13 cellular contexts compared by ENCODE assay signal in genomic region chr15:56759450-56759845, GRCh38. TPM values are rescaled to one million over a fixed set of nuclear protein-coding genes. Genes with fewer than 3 reads are reported as not detected.
DNase-seq lines count a peak whose midpoint lies in the region; FAIRE-seq and TF ChIP-seq lines count a peak whose summit lies in the region.
"Had no signal": no experiment of that assay in that cellular context is flagged by ENCODE, and none has a peak within 500 bp of the region (broad histone marks: within the 10 kb centered on the region; RNA-seq: fewer than 3 reads in every experiment).

No MANE protein-coding gene starts in this region.

- no peaks in the 10 kb centered on the region for H3K79me2 ChIP-seq in astrocyte (ENCODE audit: insufficient read depth, low read length)

- H3K27me3 Mint-ChIP-seq in astrocyte (ENCODE audit: low read depth, unreplicated experiment) (no peaks in the 10 kb centered on the region), immature natural killer cell (ENCODE audit: low read depth in 3 of 3) (peaks cover 0 to 8% (median 0%) of the 10 kb centered on the region in 3 donors)

- H3K4me3 ChIP-seq in HL-60 (replicated peaks; ENCODE audit: insufficient read depth, low read length) (no peak overlapping the region), astrocyte (ENCODE audit: insufficient read depth, low read depth, low read length) (peak overlapping the region; percentile 30)
- H3K4me3 ChIP-seq: right lobe of liver had no signal

- FAIRE-seq in astrocyte (lab: Jason Lieb, UNC) = peak; percentile 20

- TF ChIP-seq CTCF in HL-60 (IDR thresholded peaks at IDR 0.05; ENCODE audit: insufficient read depth, low read length) (no peak), astrocyte (IDR thresholded peaks at IDR 0.05; ENCODE audit: insufficient read depth, low read depth, low read length) (no peak)

- H3K9me3 Mint-ChIP-seq in astrocyte (ENCODE audit: unreplicated experiment) (no peaks in the 10 kb centered on the region), immature natural killer cell (peaks cover 0 to 2% (median 0%) of the 10 kb centered on the region in 6 donors)

- H3K4me1 ChIP-seq in astrocyte (ENCODE audit: insufficient read depth, low read length) = peaks cover 27% of the 10 kb centered on the region
- H3K4me1 ChIP-seq: BE2C had no signal

- no peaks in the 10 kb centered on the region for H3K36me3 ChIP-seq in astrocyte (ENCODE audit: insufficient read depth, low read length)
- H3K36me3 ChIP-seq: BE2C, right lobe of liver had no signal

- H2AFZ ChIP-seq in astrocyte (ENCODE audit: low read depth, low read length) = no peak overlapping the region

- DNase-seq in A172 (ENCODE audit: low spot score) = peak; percentile 95
- peak in 1 of 2 experiments; percentile 87 for DNase-seq in HL-60 (ENCODE audit: low read depth in 1 of 2, low spot score in 1 of 2)
- peak; percentile 98 for DNase-seq in astrocyte (ENCODE audit: low read depth)
- DNase-seq in hepatic stellate cell (ENCODE audit: low spot score) = peak; percentile 42
- DNase-seq in NCI-H446 treated with DMSO at 0.1 percent for 48 hours (lab: John Stamatoyannopoulos, UW) = no peak
- DNase-seq in inferior parietal cortex (ENCODE audit: extremely low spot score) = no peak
- DNase-seq in immature natural killer cell = no peak
- DNase-seq in T-helper 9 cell = no peak
- DNase-seq: BE2C, GOT3, NCI-H2227 treated with DMSO at 0.1 percent for 48 hours, T-helper 1 cell had no signal

- H3K27ac ChIP-seq in HL-60 (replicated peaks) = peak overlapping the region; percentile 41
- peak overlapping the region; percentile 59 for H3K27ac ChIP-seq in astrocyte (ENCODE audit: low read depth, low read length)
- H3K27ac ChIP-seq: right lobe of liver had no signal

- H3K27ac Mint-ChIP-seq in astrocyte (ENCODE audit: unreplicated experiment) (peak overlapping the region; percentile 13), immature natural killer cell (no peak overlapping the region)

- peak overlapping the region; percentile 36 for H3K9ac ChIP-seq in astrocyte (ENCODE audit: low read length)

- H4K20me1 ChIP-seq in astrocyte (ENCODE audit: insufficient read depth, low read length) = no peaks in the 10 kb centered on the region

- H3K4me3 Mint-ChIP-seq in astrocyte (ENCODE audit: unreplicated experiment) (peak overlapping the region; percentile 4), immature natural killer cell (no peak overlapping the region)

- H3K4me1 Mint-ChIP-seq in astrocyte (ENCODE audit: low read depth, unreplicated experiment) (peaks cover 27% of the 10 kb centered on the region), immature natural killer cell (no peaks in the 10 kb centered on the region)

- H3K27me3 ChIP-seq in HL-60 (ENCODE audit: insufficient read depth, poor library complexity, severe bottlenecking) (no peaks in the 10 kb centered on the region), astrocyte (ENCODE audit: insufficient read depth, low read length) (no peaks in the 10 kb centered on the region)
- H3K27me3 ChIP-seq: BE2C, right lobe of liver had no signal

- no peaks in the 10 kb centered on the region for H3K9me3 ChIP-seq in astrocyte (ENCODE audit: insufficient read depth, low read depth, low read length)
- H3K9me3 ChIP-seq: BE2C, right lobe of liver had no signal

- H3K4me2 ChIP-seq in astrocyte (ENCODE audit: low read length) = peak overlapping the region; percentile 76

- H3K36me3 Mint-ChIP-seq in astrocyte (ENCODE audit: low read depth, unreplicated experiment) (no peaks in the 10 kb centered on the region), immature natural killer cell (no peaks in the 10 kb centered on the region)

RNA-seq across cellular contexts. Expression of gene ZNF280D, which starts 26.1 kb away (rescaled TPM):
- 16.2 and 16.7 TPM in 2 replicates for total RNA-seq in A172 (2014; rRNA removed; shearing (Covaris generic))
- 13.7 and 14.5 TPM in 2 replicates for total RNA-seq in astrocyte
- 10 to 100 TPM in 1 of 3 donors, 1 to 10 TPM in 2; 7.9 to 10.6 (median 8.1) TPM for polyA plus RNA-seq in immature natural killer cell

Comparison
In these comparisons a context has a peak if more than half of its experiments do, and no peak if none do; other contexts are left out.
1. DNase-seq: peak in A172 (single experiment), astrocyte (single experiment) and hepatic stellate cell (single experiment); none in NCI-H446 treated with DMSO at 0.1 percent for 48 hours (single experiment), inferior parietal cortex (single experiment), immature natural killer cell (0 of 3) and T-helper 9 cell (single experiment).